15 cellular contexts compared by ENCODE assay signal in the genomic region with DNA sequence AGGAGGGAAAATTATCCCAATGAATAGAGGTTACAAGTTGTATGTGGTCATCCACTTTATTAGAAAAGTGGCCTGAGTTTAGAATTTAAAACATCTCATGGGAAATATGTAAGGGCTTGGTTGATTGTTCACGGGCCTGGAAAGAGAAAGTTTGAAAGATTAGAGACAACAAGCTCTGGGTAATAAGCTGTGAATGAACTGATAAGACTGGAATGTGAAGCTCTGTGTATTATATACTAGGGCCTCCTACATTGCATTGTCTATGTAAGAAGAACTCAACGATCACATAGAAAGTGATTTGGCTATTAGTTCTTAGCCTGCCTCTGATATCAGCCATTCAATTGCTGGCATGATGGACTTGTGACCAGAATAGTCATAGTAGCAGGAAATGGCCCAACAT.
"Had no signal": no experiment of that assay in that cellular context is flagged by ENCODE, and none has a peak within 500 bp of the region (broad histone marks: within the 10 kb centered on the region; RNA-seq: fewer than 3 reads in every experiment).

No MANE protein-coding gene starts in this region.

- H3K27me3 ChIP-seq: adrenal gland, heart left ventricle, pancreas had no signal

- H3K27ac ChIP-seq: adrenal gland, heart left ventricle, pancreas had no signal

- DNase-seq: activated CD4-positive, alpha-beta memory T cell treated with anti-CD3 and anti-CD28 coated beads, Interleukin-2, amount 10 ng/mL, durations not matched to agents 7 days and 5 days; activated CD4-positive, alpha-beta T cell treated with anti-CD3 and anti-CD28 coated beads for 4 hours; activated effector memory CD4-positive, alpha-beta T cell treated with anti-CD3 and anti-CD28 coated beads, Interleukin-2, amount 50 U/mL, for 16 hours; activated T-cell treated with anti-CD3 and anti-CD28 coated beads, Interleukin-2, amount 50 U/mL, for 48 hours; adrenal gland; effector CD8-positive, alpha-beta T cell; heart left ventricle; immature natural killer cell; left colon; naive B cell; pancreas; stimulated activated CD4-positive, alpha-beta T cell treated with anti-CD3 and anti-CD28 coated beads, Interleukin-2, amount 100 ng/mL, for 48 hours had no signal

- ATAC-seq: heart left ventricle; left colon; pancreas; stimulated activated memory B cell treated with anti-CD40 and anti-IgM and Interleukin-4, amounts not matched to agents 10 μg/mL and 1 μg/mL and 100 μg/mL, for 72 hours had no signal

- H3K36me3 ChIP-seq: adrenal gland, heart left ventricle, pancreas had no signal

- H3K4me3 ChIP-seq: adrenal gland, heart left ventricle, lung, pancreas had no signal

- H3K9me3 ChIP-seq: adrenal gland, heart left ventricle, pancreas had no signal

- FAIRE-seq: frontal cortex, pancreas had no signal

- H3K4me1 ChIP-seq: adrenal gland, heart left ventricle, pancreas had no signal
